1 cellular context compared by ENCODE assay signal in the genomic region with DNA sequence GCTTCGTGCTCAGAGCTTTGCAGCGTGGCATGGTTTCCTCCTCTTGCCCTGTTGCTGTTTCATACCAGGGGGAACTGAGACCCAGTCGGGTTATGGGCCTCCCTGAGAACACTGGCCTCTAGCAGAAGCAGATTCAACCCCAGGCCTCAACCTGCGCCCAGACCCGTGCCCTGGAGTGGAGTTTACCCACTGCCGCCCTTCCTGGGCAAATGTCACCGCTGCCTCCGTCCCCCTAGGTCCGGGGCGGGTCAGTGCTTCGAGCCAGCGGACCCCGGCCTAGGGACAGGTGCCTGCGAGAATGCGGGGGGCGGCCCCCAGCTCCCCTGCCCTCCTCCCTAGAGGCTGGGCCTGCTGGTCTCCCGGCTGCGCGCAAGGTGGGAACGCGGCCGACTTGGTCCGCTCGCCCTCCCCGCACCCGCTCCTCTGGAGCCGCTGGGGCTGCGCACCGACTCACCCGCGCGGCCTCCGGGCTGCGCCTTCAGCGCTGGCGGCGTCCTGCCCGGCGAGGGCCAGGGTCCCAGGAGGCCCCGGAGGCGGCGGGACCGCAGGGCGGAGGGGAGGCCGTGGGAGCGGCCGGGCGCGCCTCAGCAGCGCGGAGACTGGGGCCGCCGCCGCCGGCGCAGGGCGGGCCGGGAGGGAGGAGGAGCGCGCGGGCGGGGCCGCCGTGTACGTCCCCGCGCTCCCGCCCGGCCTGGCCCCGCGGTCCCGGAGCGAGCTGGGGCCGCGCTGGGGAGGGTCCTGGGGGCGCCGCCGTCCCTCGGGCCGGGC.
TF ChIP-seq lines count a peak whose summit lies in the region.

A gene with protein sequence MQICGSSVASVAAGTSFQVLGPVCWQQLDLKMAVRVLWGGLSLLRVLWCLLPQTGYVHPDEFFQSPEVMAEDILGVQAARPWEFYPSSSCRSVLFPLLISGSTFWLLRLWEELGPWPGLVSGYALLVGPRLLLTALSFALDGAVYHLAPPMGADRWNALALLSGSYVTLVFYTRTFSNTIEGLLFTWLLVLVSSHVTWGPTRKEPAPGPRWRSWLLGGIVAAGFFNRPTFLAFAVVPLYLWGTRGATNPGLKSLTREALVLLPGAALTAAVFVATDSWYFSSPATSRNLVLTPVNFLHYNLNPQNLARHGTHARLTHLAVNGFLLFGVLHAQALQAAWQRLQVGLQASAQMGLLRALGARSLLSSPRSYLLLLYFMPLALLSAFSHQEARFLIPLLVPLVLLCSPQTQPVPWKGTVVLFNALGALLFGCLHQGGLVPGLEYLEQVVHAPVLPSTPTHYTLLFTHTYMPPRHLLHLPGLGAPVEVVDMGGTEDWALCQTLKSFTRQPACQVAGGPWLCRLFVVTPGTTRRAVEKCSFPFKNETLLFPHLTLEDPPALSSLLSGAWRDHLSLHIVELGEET (minus strand): TSS at position 601 of the 768 bp plus-strand sequence. CDS start 16,802 bp downstream, outside the sequence.

TF ChIP-seq in K562, 482 proteins besides CTCF, POLR2A, EP300 and RAD21 (continued from another document and continues in another):
- TF ChIP-seq MAZ (CRISPR knock-in tag; conservative IDR thresholded peaks at IDR 0.05 in 1 of 2, IDR thresholded peaks at IDR 0.05 in 1 of 2) (peak in 1 of 2 experiments; percentile 1; a peak in 1 of 4 replicates), ZBTB1 (CRISPR knock-in tag; IDR thresholded peaks at IDR 0.05; ENCODE audit: borderline replicate concordance, low read depth) (no peak), POLR2H (tag; IDR thresholded peaks at IDR 0.05; ENCODE audit: low read depth) (peak; percentile 46; the same call in 1 of the 2 replicates), STAG1 (CRISPR knock-in tag; IDR thresholded peaks at IDR 0.05; ENCODE audit: borderline replicate concordance) (no peak), CREM (IDR thresholded peaks at IDR 0.05; ENCODE audit: low read depth) (0 out of 2 replicates have a peak, but pooled peaks have one; percentile 1), TBP (optimal IDR thresholded peaks at IDR 0.05; ENCODE audit: low read depth, low read length) (peak; percentile 8), ZNF584 (CRISPR knock-in tag; IDR thresholded peaks at IDR 0.05; ENCODE audit: low read depth) (no peak), ZBTB8A (IDR thresholded peaks at IDR 0.05; ENCODE audit: partially characterized antibody) (no peak), YY1 (IDR thresholded peaks at IDR 0.05; ENCODE audit: borderline replicate concordance in 1 of 3, control insufficient read depth in 1 of 3, extremely low read depth in 1 of 3, insufficient read depth in 3 of 3, insufficient read length in 1 of 3, insufficient replicate concordance in 2 of 3, low read depth in 1 of 3, low read length in 2 of 3) (peak in 1 of 3 experiments; percentile 24), NR2C2 (CRISPR knock-in tag; IDR thresholded peaks at IDR 0.05) (0 out of 2 replicates have a peak, but pooled peaks have one; percentile 29), NR2C2 (tag; IDR thresholded peaks at IDR 0.05) (no peak), CTBP1 (IDR thresholded peaks at IDR 0.05; ENCODE audit: borderline replicate concordance) (peak; percentile 74; the same call in 1 of the 2 replicates), ERF (CRISPR knock-in tag; IDR thresholded peaks at IDR 0.05) (no peak), SMARCA4 (IDR thresholded peaks at IDR 0.05) (no peak), GATAD2B (IDR thresholded peaks at IDR 0.05; ENCODE audit: borderline replicate concordance) (peak; percentile 72)
- TF ChIP-seq, protein P1, sequence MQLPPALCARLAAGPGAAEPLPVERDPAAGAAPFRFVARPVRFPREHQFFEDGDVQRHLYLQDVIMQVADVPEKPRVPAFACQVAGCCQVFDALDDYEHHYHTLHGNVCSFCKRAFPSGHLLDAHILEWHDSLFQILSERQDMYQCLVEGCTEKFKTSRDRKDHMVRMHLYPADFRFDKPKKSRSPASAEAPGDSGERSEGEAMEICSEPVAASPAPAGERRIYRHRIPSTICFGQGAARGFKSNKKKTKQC (CRISPR knock-in tag; IDR thresholded peaks at IDR 0.05) = no peak; the same call in 1 of the 2 replicates
- TF ChIP-seq, protein P2, sequence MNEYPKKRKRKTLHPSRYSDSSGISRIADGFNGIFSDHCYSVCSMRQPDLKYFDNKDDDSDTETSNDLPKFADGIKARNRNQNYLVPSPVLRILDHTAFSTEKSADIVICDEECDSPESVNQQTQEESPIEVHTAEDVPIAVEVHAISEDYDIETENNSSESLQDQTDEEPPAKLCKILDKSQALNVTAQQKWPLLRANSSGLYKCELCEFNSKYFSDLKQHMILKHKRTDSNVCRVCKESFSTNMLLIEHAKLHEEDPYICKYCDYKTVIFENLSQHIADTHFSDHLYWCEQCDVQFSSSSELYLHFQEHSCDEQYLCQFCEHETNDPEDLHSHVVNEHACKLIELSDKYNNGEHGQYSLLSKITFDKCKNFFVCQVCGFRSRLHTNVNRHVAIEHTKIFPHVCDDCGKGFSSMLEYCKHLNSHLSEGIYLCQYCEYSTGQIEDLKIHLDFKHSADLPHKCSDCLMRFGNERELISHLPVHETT (CRISPR knock-in tag; conservative IDR thresholded peaks at IDR 0.05 in 1 of 2, IDR thresholded peaks at IDR 0.05 in 1 of 2) = no peak
- TF ChIP-seq, protein P3, sequence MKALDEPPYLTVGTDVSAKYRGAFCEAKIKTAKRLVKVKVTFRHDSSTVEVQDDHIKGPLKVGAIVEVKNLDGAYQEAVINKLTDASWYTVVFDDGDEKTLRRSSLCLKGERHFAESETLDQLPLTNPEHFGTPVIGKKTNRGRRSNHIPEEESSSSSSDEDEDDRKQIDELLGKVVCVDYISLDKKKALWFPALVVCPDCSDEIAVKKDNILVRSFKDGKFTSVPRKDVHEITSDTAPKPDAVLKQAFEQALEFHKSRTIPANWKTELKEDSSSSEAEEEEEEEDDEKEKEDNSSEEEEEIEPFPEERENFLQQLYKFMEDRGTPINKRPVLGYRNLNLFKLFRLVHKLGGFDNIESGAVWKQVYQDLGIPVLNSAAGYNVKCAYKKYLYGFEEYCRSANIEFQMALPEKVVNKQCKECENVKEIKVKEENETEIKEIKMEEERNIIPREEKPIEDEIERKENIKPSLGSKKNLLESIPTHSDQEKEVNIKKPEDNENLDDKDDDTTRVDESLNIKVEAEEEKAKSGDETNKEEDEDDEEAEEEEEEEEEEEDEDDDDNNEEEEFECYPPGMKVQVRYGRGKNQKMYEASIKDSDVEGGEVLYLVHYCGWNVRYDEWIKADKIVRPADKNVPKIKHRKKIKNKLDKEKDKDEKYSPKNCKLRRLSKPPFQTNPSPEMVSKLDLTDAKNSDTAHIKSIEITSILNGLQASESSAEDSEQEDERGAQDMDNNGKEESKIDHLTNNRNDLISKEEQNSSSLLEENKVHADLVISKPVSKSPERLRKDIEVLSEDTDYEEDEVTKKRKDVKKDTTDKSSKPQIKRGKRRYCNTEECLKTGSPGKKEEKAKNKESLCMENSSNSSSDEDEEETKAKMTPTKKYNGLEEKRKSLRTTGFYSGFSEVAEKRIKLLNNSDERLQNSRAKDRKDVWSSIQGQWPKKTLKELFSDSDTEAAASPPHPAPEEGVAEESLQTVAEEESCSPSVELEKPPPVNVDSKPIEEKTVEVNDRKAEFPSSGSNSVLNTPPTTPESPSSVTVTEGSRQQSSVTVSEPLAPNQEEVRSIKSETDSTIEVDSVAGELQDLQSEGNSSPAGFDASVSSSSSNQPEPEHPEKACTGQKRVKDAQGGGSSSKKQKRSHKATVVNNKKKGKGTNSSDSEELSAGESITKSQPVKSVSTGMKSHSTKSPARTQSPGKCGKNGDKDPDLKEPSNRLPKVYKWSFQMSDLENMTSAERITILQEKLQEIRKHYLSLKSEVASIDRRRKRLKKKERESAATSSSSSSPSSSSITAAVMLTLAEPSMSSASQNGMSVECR (CRISPR knock-in tag; IDR thresholded peaks at IDR 0.05) = peak; percentile 69; the same call in 1 of the 2 replicates
- TF ChIP-seq, protein P4, sequence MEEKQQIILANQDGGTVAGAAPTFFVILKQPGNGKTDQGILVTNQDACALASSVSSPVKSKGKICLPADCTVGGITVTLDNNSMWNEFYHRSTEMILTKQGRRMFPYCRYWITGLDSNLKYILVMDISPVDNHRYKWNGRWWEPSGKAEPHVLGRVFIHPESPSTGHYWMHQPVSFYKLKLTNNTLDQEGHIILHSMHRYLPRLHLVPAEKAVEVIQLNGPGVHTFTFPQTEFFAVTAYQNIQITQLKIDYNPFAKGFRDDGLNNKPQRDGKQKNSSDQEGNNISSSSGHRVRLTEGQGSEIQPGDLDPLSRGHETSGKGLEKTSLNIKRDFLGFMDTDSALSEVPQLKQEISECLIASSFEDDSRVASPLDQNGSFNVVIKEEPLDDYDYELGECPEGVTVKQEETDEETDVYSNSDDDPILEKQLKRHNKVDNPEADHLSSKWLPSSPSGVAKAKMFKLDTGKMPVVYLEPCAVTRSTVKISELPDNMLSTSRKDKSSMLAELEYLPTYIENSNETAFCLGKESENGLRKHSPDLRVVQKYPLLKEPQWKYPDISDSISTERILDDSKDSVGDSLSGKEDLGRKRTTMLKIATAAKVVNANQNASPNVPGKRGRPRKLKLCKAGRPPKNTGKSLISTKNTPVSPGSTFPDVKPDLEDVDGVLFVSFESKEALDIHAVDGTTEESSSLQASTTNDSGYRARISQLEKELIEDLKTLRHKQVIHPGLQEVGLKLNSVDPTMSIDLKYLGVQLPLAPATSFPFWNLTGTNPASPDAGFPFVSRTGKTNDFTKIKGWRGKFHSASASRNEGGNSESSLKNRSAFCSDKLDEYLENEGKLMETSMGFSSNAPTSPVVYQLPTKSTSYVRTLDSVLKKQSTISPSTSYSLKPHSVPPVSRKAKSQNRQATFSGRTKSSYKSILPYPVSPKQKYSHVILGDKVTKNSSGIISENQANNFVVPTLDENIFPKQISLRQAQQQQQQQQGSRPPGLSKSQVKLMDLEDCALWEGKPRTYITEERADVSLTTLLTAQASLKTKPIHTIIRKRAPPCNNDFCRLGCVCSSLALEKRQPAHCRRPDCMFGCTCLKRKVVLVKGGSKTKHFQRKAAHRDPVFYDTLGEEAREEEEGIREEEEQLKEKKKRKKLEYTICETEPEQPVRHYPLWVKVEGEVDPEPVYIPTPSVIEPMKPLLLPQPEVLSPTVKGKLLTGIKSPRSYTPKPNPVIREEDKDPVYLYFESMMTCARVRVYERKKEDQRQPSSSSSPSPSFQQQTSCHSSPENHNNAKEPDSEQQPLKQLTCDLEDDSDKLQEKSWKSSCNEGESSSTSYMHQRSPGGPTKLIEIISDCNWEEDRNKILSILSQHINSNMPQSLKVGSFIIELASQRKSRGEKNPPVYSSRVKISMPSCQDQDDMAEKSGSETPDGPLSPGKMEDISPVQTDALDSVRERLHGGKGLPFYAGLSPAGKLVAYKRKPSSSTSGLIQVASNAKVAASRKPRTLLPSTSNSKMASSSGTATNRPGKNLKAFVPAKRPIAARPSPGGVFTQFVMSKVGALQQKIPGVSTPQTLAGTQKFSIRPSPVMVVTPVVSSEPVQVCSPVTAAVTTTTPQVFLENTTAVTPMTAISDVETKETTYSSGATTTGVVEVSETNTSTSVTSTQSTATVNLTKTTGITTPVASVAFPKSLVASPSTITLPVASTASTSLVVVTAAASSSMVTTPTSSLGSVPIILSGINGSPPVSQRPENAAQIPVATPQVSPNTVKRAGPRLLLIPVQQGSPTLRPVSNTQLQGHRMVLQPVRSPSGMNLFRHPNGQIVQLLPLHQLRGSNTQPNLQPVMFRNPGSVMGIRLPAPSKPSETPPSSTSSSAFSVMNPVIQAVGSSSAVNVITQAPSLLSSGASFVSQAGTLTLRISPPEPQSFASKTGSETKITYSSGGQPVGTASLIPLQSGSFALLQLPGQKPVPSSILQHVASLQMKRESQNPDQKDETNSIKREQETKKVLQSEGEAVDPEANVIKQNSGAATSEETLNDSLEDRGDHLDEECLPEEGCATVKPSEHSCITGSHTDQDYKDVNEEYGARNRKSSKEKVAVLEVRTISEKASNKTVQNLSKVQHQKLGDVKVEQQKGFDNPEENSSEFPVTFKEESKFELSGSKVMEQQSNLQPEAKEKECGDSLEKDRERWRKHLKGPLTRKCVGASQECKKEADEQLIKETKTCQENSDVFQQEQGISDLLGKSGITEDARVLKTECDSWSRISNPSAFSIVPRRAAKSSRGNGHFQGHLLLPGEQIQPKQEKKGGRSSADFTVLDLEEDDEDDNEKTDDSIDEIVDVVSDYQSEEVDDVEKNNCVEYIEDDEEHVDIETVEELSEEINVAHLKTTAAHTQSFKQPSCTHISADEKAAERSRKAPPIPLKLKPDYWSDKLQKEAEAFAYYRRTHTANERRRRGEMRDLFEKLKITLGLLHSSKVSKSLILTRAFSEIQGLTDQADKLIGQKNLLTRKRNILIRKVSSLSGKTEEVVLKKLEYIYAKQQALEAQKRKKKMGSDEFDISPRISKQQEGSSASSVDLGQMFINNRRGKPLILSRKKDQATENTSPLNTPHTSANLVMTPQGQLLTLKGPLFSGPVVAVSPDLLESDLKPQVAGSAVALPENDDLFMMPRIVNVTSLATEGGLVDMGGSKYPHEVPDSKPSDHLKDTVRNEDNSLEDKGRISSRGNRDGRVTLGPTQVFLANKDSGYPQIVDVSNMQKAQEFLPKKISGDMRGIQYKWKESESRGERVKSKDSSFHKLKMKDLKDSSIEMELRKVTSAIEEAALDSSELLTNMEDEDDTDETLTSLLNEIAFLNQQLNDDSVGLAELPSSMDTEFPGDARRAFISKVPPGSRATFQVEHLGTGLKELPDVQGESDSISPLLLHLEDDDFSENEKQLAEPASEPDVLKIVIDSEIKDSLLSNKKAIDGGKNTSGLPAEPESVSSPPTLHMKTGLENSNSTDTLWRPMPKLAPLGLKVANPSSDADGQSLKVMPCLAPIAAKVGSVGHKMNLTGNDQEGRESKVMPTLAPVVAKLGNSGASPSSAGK (IDR thresholded peaks at IDR 0.05) = peak; percentile 72
- TF ChIP-seq, protein P5, sequence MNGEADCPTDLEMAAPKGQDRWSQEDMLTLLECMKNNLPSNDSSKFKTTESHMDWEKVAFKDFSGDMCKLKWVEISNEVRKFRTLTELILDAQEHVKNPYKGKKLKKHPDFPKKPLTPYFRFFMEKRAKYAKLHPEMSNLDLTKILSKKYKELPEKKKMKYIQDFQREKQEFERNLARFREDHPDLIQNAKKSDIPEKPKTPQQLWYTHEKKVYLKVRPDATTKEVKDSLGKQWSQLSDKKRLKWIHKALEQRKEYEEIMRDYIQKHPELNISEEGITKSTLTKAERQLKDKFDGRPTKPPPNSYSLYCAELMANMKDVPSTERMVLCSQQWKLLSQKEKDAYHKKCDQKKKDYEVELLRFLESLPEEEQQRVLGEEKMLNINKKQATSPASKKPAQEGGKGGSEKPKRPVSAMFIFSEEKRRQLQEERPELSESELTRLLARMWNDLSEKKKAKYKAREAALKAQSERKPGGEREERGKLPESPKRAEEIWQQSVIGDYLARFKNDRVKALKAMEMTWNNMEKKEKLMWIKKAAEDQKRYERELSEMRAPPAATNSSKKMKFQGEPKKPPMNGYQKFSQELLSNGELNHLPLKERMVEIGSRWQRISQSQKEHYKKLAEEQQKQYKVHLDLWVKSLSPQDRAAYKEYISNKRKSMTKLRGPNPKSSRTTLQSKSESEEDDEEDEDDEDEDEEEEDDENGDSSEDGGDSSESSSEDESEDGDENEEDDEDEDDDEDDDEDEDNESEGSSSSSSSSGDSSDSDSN (IDR thresholded peaks at IDR 0.05; ENCODE audit: borderline replicate concordance in 1 of 2, low read depth in 2 of 2, low read length in 2 of 2) = peak in 1 of 2 experiments; percentile 60; a peak in 1 of 4 replicates
- TF ChIP-seq, protein P6, sequence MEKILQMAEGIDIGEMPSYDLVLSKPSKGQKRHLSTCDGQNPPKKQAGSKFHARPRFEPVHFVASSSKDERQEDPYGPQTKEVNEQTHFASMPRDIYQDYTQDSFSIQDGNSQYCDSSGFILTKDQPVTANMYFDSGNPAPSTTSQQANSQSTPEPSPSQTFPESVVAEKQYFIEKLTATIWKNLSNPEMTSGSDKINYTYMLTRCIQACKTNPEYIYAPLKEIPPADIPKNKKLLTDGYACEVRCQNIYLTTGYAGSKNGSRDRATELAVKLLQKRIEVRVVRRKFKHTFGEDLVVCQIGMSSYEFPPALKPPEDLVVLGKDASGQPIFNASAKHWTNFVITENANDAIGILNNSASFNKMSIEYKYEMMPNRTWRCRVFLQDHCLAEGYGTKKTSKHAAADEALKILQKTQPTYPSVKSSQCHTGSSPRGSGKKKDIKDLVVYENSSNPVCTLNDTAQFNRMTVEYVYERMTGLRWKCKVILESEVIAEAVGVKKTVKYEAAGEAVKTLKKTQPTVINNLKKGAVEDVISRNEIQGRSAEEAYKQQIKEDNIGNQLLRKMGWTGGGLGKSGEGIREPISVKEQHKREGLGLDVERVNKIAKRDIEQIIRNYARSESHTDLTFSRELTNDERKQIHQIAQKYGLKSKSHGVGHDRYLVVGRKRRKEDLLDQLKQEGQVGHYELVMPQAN (IDR thresholded peaks at IDR 0.05; ENCODE audit: borderline replicate concordance) = no peak
